In genomic region chr10:117311261-117311660, GRCh38 we compare ENCODE assay signal across 25 cellular contexts.
"Had no signal": no experiment of that assay in that cellular context is flagged by ENCODE, and none has a peak within 500 bp of the region (broad histone marks: within the 10 kb centered on the region; RNA-seq: fewer than 3 reads in every experiment).

No MANE protein-coding gene starts in this region.

- H3K36me3 ChIP-seq: left ventricle myocardium inferior, neural progenitor cell, ovary, suprapubic skin, thyroid gland, upper lobe of left lung, uterus had no signal

- H3K4me2 ChIP-seq: neural progenitor cell had no signal

- H3K27ac ChIP-seq: epithelial cell of prostate, esophagus squamous epithelium, gastroesophageal sphincter, left ventricle myocardium inferior, neural progenitor cell, ovary, suprapubic skin, thyroid gland, upper lobe of left lung, uterus had no signal

- H2AFZ ChIP-seq: neural progenitor cell had no signal

- H3K4me3 Mint-ChIP-seq: effector memory CD8-positive, alpha-beta T cell; neural progenitor cell; stimulated activated effector memory CD8-positive, alpha-beta T cell treated with anti-CD3 and anti-CD28 coated beads, Interleukin-12 subunit alpha, Interleukin-12 subunit beta, amount 100 ng/mL, for 72 hours had no signal

- H3K4me3 ChIP-seq: esophagus squamous epithelium, gastroesophageal sphincter, left ventricle myocardium inferior, lung, neural progenitor cell, ovary, suprapubic skin, thyroid gland, upper lobe of left lung, uterus had no signal

- H3K27me3 ChIP-seq: esophagus squamous epithelium, gastroesophageal sphincter, neural progenitor cell, ovary, suprapubic skin, thyroid gland, upper lobe of left lung, uterus had no signal

- FAIRE-seq: keratinocyte had no signal

- H3K4me1 Mint-ChIP-seq: neural progenitor cell had no signal

- H3K9me3 ChIP-seq: esophagus squamous epithelium, gastroesophageal sphincter, left ventricle myocardium inferior, ovary, suprapubic skin, thyroid gland, upper lobe of left lung, uterus had no signal

- H3K4me1 ChIP-seq: esophagus squamous epithelium, gastroesophageal sphincter, left ventricle myocardium inferior, neural progenitor cell, suprapubic skin, thyroid gland, upper lobe of left lung, uterus had no signal

- H3K27me3 Mint-ChIP-seq: effector memory CD8-positive, alpha-beta T cell; natural killer cell treated with Interleukin-12 subunit alpha and Interleukin-12 subunit beta and Interleukin-15 and Interleukin-18, amount 100 ng/mL, for 72 hours had no signal

- H3K9ac ChIP-seq: neural progenitor cell had no signal

- H3K9me3 Mint-ChIP-seq: effector memory CD8-positive, alpha-beta T cell; natural killer cell treated with Interleukin-12 subunit alpha and Interleukin-12 subunit beta and Interleukin-15 and Interleukin-18, amount 100 ng/mL, for 72 hours; neural progenitor cell; stimulated activated effector memory CD8-positive, alpha-beta T cell treated with anti-CD3 and anti-CD28 coated beads, Interleukin-12 subunit alpha, Interleukin-12 subunit beta, amount 100 ng/mL, for 72 hours had no signal

- DNase-seq: effector memory CD8-positive, alpha-beta T cell; esophagus squamous epithelium; foreskin fibroblast; glutamatergic neuron; left cardiac atrium; left ventricle myocardium inferior; mesenchymal stem cell; midbrain; nucleus accumbens; ovary; right cardiac atrium; stimulated activated CD4-positive, alpha-beta T cell treated with anti-CD3 and anti-CD28 coated beads, Interleukin-4, amount 100 ng/mL, for 1 hour; stimulated activated CD8-positive, alpha-beta memory T cell treated with anti-CD3 and anti-CD28 coated beads, Interleukin-4, amount 100 ng/mL, for 48 hours; stimulated activated naive CD8-positive, alpha-beta T cell treated with anti-CD3 and anti-CD28 coated beads, Interleukin-15, Interleukin-2, amounts not matched to agents 100 U/mL and 50 U/mL, for 24 hours; thyroid gland; upper lobe of left lung; uterus had no signal

- H3K27ac Mint-ChIP-seq: neural progenitor cell; stimulated activated effector memory CD8-positive, alpha-beta T cell treated with anti-CD3 and anti-CD28 coated beads, Interleukin-12 subunit alpha, Interleukin-12 subunit beta, amount 100 ng/mL, for 72 hours had no signal

- ATAC-seq: effector memory CD8-positive, alpha-beta T cell; gastroesophageal sphincter; left cardiac atrium; right cardiac atrium; stimulated activated effector memory CD8-positive, alpha-beta T cell treated with anti-CD3 and anti-CD28 coated beads, Interleukin-12 subunit alpha, Interleukin-12 subunit beta, amount 100 ng/mL, for 72 hours; stimulated activated naive CD8-positive, alpha-beta T cell treated with anti-CD3 and anti-CD28 coated beads, Interleukin-15, Interleukin-2, amounts not matched to agents 100 U/mL and 50 U/mL, for 24 hours had no signal
